Comparison of ENCODE assay signal across 18 cellular contexts in genomic region chr1:236615399-236616148, GRCh38. TPM values are rescaled to one million over a fixed set of nuclear protein-coding genes. Genes with fewer than 3 reads are reported as not detected.
A peak's percentile ranks its signal among the peaks of the same experiment; 100 is the strongest.
DNase-seq lines count a peak whose midpoint lies in the region; ATAC-seq, FAIRE-seq and TF ChIP-seq lines count a peak whose summit lies in the region.
"Had no signal": no experiment of that assay in that cellular context is flagged by ENCODE, and none has a peak within 500 bp of the region (broad histone marks: within the 10 kb centered on the region; RNA-seq: fewer than 3 reads in every experiment).

No MANE protein-coding gene starts in this region.

- TF ChIP-seq POLR2A in K562 (conservative IDR thresholded peaks at IDR 0.05) (no peak), gastrocnemius medialis (IDR thresholded peaks at IDR 0.05) (no peak)

- no peak for TF ChIP-seq EP300 in K562 (IDR thresholded peaks at IDR 0.05; ENCODE audit: low read length)

- intact Hi-C loops in Right ventricle myocardium superior (cut with DNase I) = loop anchor here (10.0 kb wide), 1 partner anchor 69 kb away; the partner anchor contains the start of gene ACTN2
- intact Hi-C loops in cardiac septum (cut with DNase I) = no loop called here
- intact Hi-C loops in K562 (cut with micrococcal nuclease) = no loop called here
- intact Hi-C loops in gastrocnemius medialis (cut with DNase I; ENCODE audit: low total_unique reads) = loop anchor here (5.0 kb wide), 1 partner anchor 87 kb away; no protein-coding TSS in a partner anchor

- peak; percentile 32 for ATAC-seq in Right ventricle myocardium superior (ENCODE audit: poor library complexity)
- peak; percentile 33; the same call in 2 of the 3 replicates for ATAC-seq in K562
- ATAC-seq in gastrocnemius medialis = peak; percentile 77 to 87
- ATAC-seq in GM19324 (IDR thresholded peaks at IDR 0.05; ENCODE audit: low FRiP score, unreplicated experiment) = no peak
- ATAC-seq: CD8-positive, alpha-beta T cell had no signal

- H3K27me3 ChIP-seq in K562 (ENCODE audit: control insufficient read depth in 2 of 2, insufficient read depth in 2 of 2, low read length in 2 of 2) (peaks cover 6 to 9% of the 10 kb centered on the region in 2 experiments; a peak in 3 of 5 replicates), gastrocnemius medialis (no peaks in the 10 kb centered on the region)
- H3K27me3 ChIP-seq: BLaER1 treated with 17β-estradiol and CSF1 and Interleukin-3, amounts not matched to agents 10 nM and 100 nM had no signal

- DNase-seq in Right ventricle myocardium superior = no peak
- no peak for DNase-seq in cardiac septum (ENCODE audit: low spot score)
- DNase-seq in K562 (ENCODE audit: extremely low read depth in 1 of 4, low spot score in 3 of 4) = no peak
- DNase-seq in gastrocnemius medialis = peak in 1 of 2 donors; percentile 57
- no peak for DNase-seq in RPMI8226
- DNase-seq: Calu3; CD8-positive, alpha-beta T cell; DMS79 treated with DMSO at 0.1 percent for 48 hours; GM23248; HFFc6; IMR-90 had no signal

- H2AFZ ChIP-seq in K562 (ENCODE audit: low read depth, low read length) = no peak overlapping the region
- H2AFZ ChIP-seq: GM23248 had no signal

- CTCF ChIA-PET in HEK293 (lab: Yijun Ruan, JAX) = interaction anchor here (0.6 to 1.4 kb wide), 5 partner anchors 137 to 796 kb away, joined by 3 to 5 read pairs (median 3); no protein-coding TSS in a partner anchor
- CTCF ChIA-PET in K562 (lab: Yijun Ruan, JAX; ENCODE audit: low intra/inter-chr PET ratio) = no interaction called here

- H3K9me1 ChIP-seq in K562 (ENCODE audit: control insufficient read depth, insufficient read depth, low read length) = no peaks in the 10 kb centered on the region

- H3K9me3 ChIP-seq in HEK293 (ENCODE audit: control insufficient read depth, insufficient read depth, low read depth, low read length) (no peaks in the 10 kb centered on the region), K562 (replicated peaks; ENCODE audit: control insufficient read depth, insufficient read depth, low read depth, low read length) (no peaks in the 10 kb centered on the region), gastrocnemius medialis (no peaks in the 10 kb centered on the region)
- H3K9me3 ChIP-seq: BLaER1 treated with 17β-estradiol and CSF1 and Interleukin-3, amounts not matched to agents 10 nM and 100 nM; HAP-1 had no signal

- in situ Hi-C loops in K562 (cut with MboI) = loop anchor here (25.0 kb wide), 1 partner anchor 947 kb away; no protein-coding TSS in a partner anchor
- in situ Hi-C loops in gastrocnemius medialis (cut with MboI; ENCODE audit: low sequenced_read_pairs in 4 of 4) = loop anchor here in 1 of 4 donors (10.0 kb wide), 1 partner anchor 159 kb away; no protein-coding TSS in a partner anchor

- WGBS in K562 (ENCODE audit: insufficient coverage, low coverage, missing lambda C conversion rate) = 4% methylated on average over 12 of the region's 12 CpGs

- FAIRE-seq in K562 (lab: Jason Lieb, UNC) = no peak
- FAIRE-seq: GM12891, GM19239, HTR-8/SVneo had no signal

- TF ChIP-seq CTCF in HEK293 (tag by site-specific recombination; IDR thresholded peaks at IDR 0.05) (no peak), K562 (IDR thresholded peaks at IDR 0.05 in 2 of 3, conservative IDR thresholded peaks at IDR 0.05 in 1 of 3; ENCODE audit: insufficient read depth in 2 of 3, low read depth in 1 of 3, low read length in 3 of 3) (no peak), gastrocnemius medialis (IDR thresholded peaks at IDR 0.05 in 4 of 5, conservative IDR thresholded peaks at IDR 0.05 in 1 of 5) (no peak)

- no peaks in the 10 kb centered on the region for H4K20me1 ChIP-seq in K562 (replicated peaks; ENCODE audit: control insufficient read depth, insufficient read depth, low read length)
- H4K20me1 ChIP-seq: BLaER1 treated with 17β-estradiol and CSF1 and Interleukin-3, amounts not matched to agents 10 nM and 100 nM had no signal

- no peaks in the 10 kb centered on the region for H3K4me1 ChIP-seq in HEK293 (ENCODE audit: control insufficient read depth, insufficient read depth, low read length)
- no peaks in the 10 kb centered on the region for H3K4me1 ChIP-seq in K562 (replicated peaks in 1 of 2; ENCODE audit: control insufficient read depth in 2 of 2, insufficient read depth in 2 of 2, low read length in 2 of 2)
- H3K4me1 ChIP-seq in gastrocnemius medialis = peaks cover 29 to 36% of the 10 kb centered on the region in 2 donors
- H3K4me1 ChIP-seq: BLaER1 treated with 17β-estradiol and CSF1 and Interleukin-3, amounts not matched to agents 10 nM and 100 nM; HAP-1 had no signal

- no peak for TF ChIP-seq RAD21 in K562 (CRISPR knock-in tag; conservative IDR thresholded peaks at IDR 0.05 in 1 of 2, IDR thresholded peaks at IDR 0.05 in 1 of 2)

- no TSS peak for BruUV-seq in K562 (replicated peaks; lab: Mats Ljungman, UMichigan)

- H3K4me3 ChIP-seq in HEK293 (ENCODE audit: low read depth, low read length) (no peak overlapping the region), K562 (no peak overlapping the region), gastrocnemius medialis (peak overlapping the region in 1 of 4 donors; percentile 8)
- H3K4me3 ChIP-seq: BLaER1 treated with 17β-estradiol and CSF1 and Interleukin-3, amounts not matched to agents 10 nM and 100 nM; GM23248; HAP-1 had no signal

- H3K79me2 ChIP-seq in K562 (ENCODE audit: control insufficient read depth, insufficient read depth, low read length) = no peaks in the 10 kb centered on the region

- H3K4me2 ChIP-seq in K562 (ENCODE audit: insufficient read depth, low read length) = no peak overlapping the region
- H3K4me2 ChIP-seq: BLaER1 treated with 17β-estradiol and CSF1 and Interleukin-3, amounts not matched to agents 10 nM and 100 nM had no signal

- no peak overlapping the region for H3K9ac ChIP-seq in K562 (ENCODE audit: insufficient read depth in 1 of 2, low read depth in 2 of 2, low read length in 2 of 2)
- H3K9ac ChIP-seq: BLaER1 treated with 17β-estradiol and CSF1 and Interleukin-3, amounts not matched to agents 10 nM and 100 nM; GM23248 had no signal

- POLR2A ChIA-PET in HEK293 (lab: Yijun Ruan, JAX) = interaction anchor here (1.0 kb wide), 1 partner anchor 11 kb away, joined by 3 read pairs; the partner anchor contains the start of gene HEATR1
- POLR2A ChIA-PET in K562 (lab: Yijun Ruan, JAX) = interaction anchor here (0.5 to 1.0 kb wide), 4 partner anchors 11 to 364 kb away, joined by 3 to 5 read pairs (median 3); partner anchors contain the start of gene HEATR1

- H3K36me3 ChIP-seq in HEK293 (ENCODE audit: control insufficient read depth in 2 of 2, insufficient read depth in 1 of 2, low read length in 2 of 2) = no peaks in the 10 kb centered on the region
- no peaks in the 10 kb centered on the region for H3K36me3 ChIP-seq in K562 (ENCODE audit: control insufficient read depth, insufficient read depth, low read length)
- H3K36me3 ChIP-seq in gastrocnemius medialis = no peaks in the 10 kb centered on the region
- H3K36me3 ChIP-seq: BLaER1 treated with 17β-estradiol and CSF1 and Interleukin-3, amounts not matched to agents 10 nM and 100 nM; HAP-1 had no signal

- H3K27ac ChIP-seq in HEK293 (ENCODE audit: extremely low read depth, low read depth, low read length) (no peak overlapping the region), K562 (ENCODE audit: extremely low read depth, low read depth, low read length) (no peak overlapping the region), gastrocnemius medialis (peak overlapping the region; percentile 81 to 90 (median 87))
- H3K27ac ChIP-seq: BLaER1 treated with 17β-estradiol and CSF1 and Interleukin-3, amounts not matched to agents 10 nM and 100 nM; GM23248 had no signal

TF ChIP-seq in K562, 482 proteins besides CTCF, POLR2A, EP300 and RAD21 (continues in another document):
- TF ChIP-seq THRB (CRISPR knock-in tag; conservative IDR thresholded peaks at IDR 0.05) = no peak
- TF ChIP-seq MYBL2 (IDR thresholded peaks at IDR 0.05; ENCODE audit: low read depth) = no peak
- no peak for TF ChIP-seq MYBL2 (CRISPR knock-in tag; IDR thresholded peaks at IDR 0.05; ENCODE audit: borderline replicate concordance)
- TF ChIP-seq NEUROD1 (IDR thresholded peaks at IDR 0.05; ENCODE audit: borderline replicate concordance, low read depth, low read length, partially characterized antibody) = no peak

RNA-seq across cellular contexts. Expression of gene HEATR1, which starts 11.3 kb away (rescaled TPM):
- total RNA-seq in Right ventricle myocardium superior (9.2 TPM), cardiac septum (12.6 TPM), K562 (2014; rRNA removed) (50.9 and 54.2 TPM in 2 replicates), K562 (2014; rRNA removed; fragmentation: Illumina TruSeq; extraction: Trizol) (101 and 108 TPM in 2 replicates), K562 (2015; rRNA removed; fragmentation: Illumina TruSeq; extraction: Trizol) (82.5 and 89.5 TPM in 2 replicates), K562 (2021) (108 and 113 TPM in 2 replicates), gastrocnemius medialis (10 to 100 TPM; 11.6 to 17.5 (median 15.8) TPM)
- 93.9 and 226 TPM in 2 replicates for total RNA-seq in K562 (2011; cell fraction: chromatin; rRNA removed; ENCODE audit: low replicate concordance)
- 38.4 and 45.5 TPM in 2 replicates for total RNA-seq in K562 (2011; cell fraction: nucleolus; rRNA removed)
- total RNA-seq in K562 (2011; cell fraction: nucleoplasm; rRNA removed) = 67.1 and 89.0 TPM in 2 replicates
- polyA plus RNA-seq in K562 (2011; rRNA removed) (30.3 and 36.6 TPM in 2 replicates), K562 (2014; fragmentation: Illumina TruSeq; extraction: Trizol) (44.0 and 51.6 TPM in 2 replicates), K562 (2014; fragmentation: Nextera tagmentation; extraction: Ambion mirVana) (10 to 100 TPM; 28.3 to 30.9 TPM), K562 (2014; rRNA removed) (28.4 and 30.6 TPM in 2 replicates)
- 10.5 and 13.2 TPM in 2 replicates for polyA plus RNA-seq in K562 (2011; cell fraction: cytosol; rRNA removed)
- 42.6 and 43.8 TPM in 2 replicates for polyA plus RNA-seq in K562 (2011; cell fraction: nucleus; rRNA removed)
- 25.8 and 36.8 TPM in 2 replicates for polyA plus RNA-seq in K562 (2012)
- 202 and 234 TPM in 2 replicates for polyA minus RNA-seq in K562 (2011; rRNA and poly(A)+ RNA removed)
- 52.4 and 87.3 TPM in 2 replicates for polyA minus RNA-seq in K562 (2011; cell fraction: cytosol; rRNA and poly(A)+ RNA removed)
- 68.7 and 101 TPM in 2 replicates for polyA minus RNA-seq in K562 (2011; cell fraction: nucleus; rRNA and poly(A)+ RNA removed)

Comparison
In these comparisons a context has a peak if more than half of its experiments do, and no peak if none do; other contexts are left out.
1. intact Hi-C loops: an anchor here in Right ventricle myocardium superior (10.0 kb wide) and gastrocnemius medialis (5.0 kb wide); none called in cardiac septum and K562.
2. H3K27ac ChIP-seq: peak in gastrocnemius medialis (4 of 4); none in HEK293 (single experiment) and K562 (single experiment).